ENCODE assay signal across 11 cellular contexts in the genomic region with DNA sequence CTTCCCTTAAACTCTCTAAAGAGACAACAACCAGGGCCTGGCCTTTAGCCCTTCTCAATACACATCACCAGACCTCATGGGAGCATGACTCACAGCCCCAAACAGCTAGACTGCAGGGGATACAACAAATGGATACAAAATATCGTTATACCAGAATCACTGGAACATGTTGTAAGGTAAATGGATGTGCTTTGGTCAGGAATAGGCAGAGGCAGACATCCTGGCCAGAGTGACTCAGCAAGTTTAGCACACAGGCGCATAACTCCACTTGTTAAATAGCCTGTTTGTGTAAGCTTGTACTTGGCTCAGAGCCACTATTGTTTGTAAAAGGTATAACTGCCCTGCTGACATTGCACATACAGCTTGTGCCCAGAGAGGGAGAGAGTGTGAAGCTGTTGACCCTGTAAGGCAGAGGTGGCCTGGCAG. TPM values are rescaled to one million over a fixed set of nuclear protein-coding genes. Genes with fewer than 3 reads are reported as not detected.
DNase-seq lines count a peak whose midpoint lies in the region; ATAC-seq, FAIRE-seq and TF ChIP-seq lines count a peak whose summit lies in the region.
"Had no signal": no experiment of that assay in that cellular context is flagged by ENCODE, and none has a peak within 500 bp of the region (broad histone marks: within the 10 kb centered on the region; RNA-seq: fewer than 3 reads in every experiment).

No MANE protein-coding gene starts in this region.

- H2AFZ ChIP-seq in HepG2 (ENCODE audit: low read length) = no peak overlapping the region

- H3K4me1 ChIP-seq in HepG2 (ENCODE audit: insufficient read depth, low read length) = 0 out of 2 replicates have a peak, but pooled peaks cover 7% of the 10 kb centered on the region
- no peaks in the 10 kb centered on the region for H3K4me1 ChIP-seq in right lobe of liver
- H3K4me1 ChIP-seq in prostate gland (replicated peaks) = peaks cover 4% of the 10 kb centered on the region

- H3K9me3 ChIP-seq in HepG2 (ENCODE audit: low read length) (no peaks in the 10 kb centered on the region), right lobe of liver (no peaks in the 10 kb centered on the region), prostate gland (no peaks in the 10 kb centered on the region)

- 93% methylated on average over 2 of the region's 2 CpGs for WGBS in HepG2 (ENCODE audit: low lambda C conversion rate)
- WGBS in right lobe of liver (ENCODE audit: insufficient coverage, low coverage, low lambda C conversion rate, missing lambda C conversion rate) = 60% methylated on average over 1 of the region's 2 CpGs
- WGBS in prostate gland = 76% methylated on average over 2 of the region's 2 CpGs

- CTCF ChIA-PET in HepG2 (lab: Yijun Ruan, JAX; ENCODE audit: low intra/inter-chr PET ratio, low total read pairs) = no interaction called here

- H3K27me3 ChIP-seq in HepG2 (ENCODE audit: control insufficient read depth in 1 of 2, insufficient read depth in 2 of 2, low read length in 2 of 2) = no peaks in the 10 kb centered on the region
- no peaks in the 10 kb centered on the region for H3K27me3 ChIP-seq in right lobe of liver
- no peaks in the 10 kb centered on the region for H3K27me3 ChIP-seq in prostate gland (replicated peaks; ENCODE audit: insufficient read depth)

- no peak overlapping the region for H3K9ac ChIP-seq in HepG2 (ENCODE audit: insufficient read depth, low read depth, low read length)

- ATAC-seq in HepG2 (peak; percentile 50), right lobe of liver (no peak), GM19324 (IDR thresholded peaks at IDR 0.05; ENCODE audit: low FRiP score, unreplicated experiment) (no peak)

- TF ChIP-seq RAD21 in HepG2 (CRISPR knock-in tag; IDR thresholded peaks at IDR 0.05) = no peak

- no peak overlapping the region for H3K4me2 ChIP-seq in HepG2 (ENCODE audit: low read depth, low read length)

- no peak overlapping the region for H3K4me3 ChIP-seq in HepG2 (replicated peaks in 1 of 3; ENCODE audit: insufficient read depth in 1 of 3, low read depth in 2 of 3, low read length in 3 of 3)
- H3K4me3 ChIP-seq in right lobe of liver = no peak overlapping the region
- no peak overlapping the region for H3K4me3 ChIP-seq in prostate gland

- BruUV-seq in HepG2 (replicated peaks; lab: Mats Ljungman, UMichigan) = no TSS peak

- DNase-seq in HepG2 (ENCODE audit: low spot score) = peak; percentile 37
- no peak for DNase-seq in right lobe of liver
- DNase-seq in T1000 (lab: John Stamatoyannopoulos, UW) = peak; percentile 17
- DNase-seq in fibroblast of the conjunctiva (ENCODE audit: low read depth) = peak; percentile 45
- DNase-seq in SKM-1 treated with dmso at 0.1 percent for 144 hours (lab: John Stamatoyannopoulos, UW; ENCODE audit: unreplicated experiment) = no peak
- DNase-seq in SIG-M5 (lab: John Stamatoyannopoulos, UW) = no peak
- no peak for DNase-seq in prostate gland (ENCODE audit: low spot score)
- DNase-seq: CD4-positive, CD25-positive, alpha-beta regulatory T cell; cerebellar nuclear complex; kidney glomerular epithelial cell had no signal

- H3K27ac ChIP-seq in HepG2 (ENCODE audit: extremely low read length, insufficient read depth, low read length) = peak overlapping the region; percentile 9
- H3K27ac ChIP-seq in right lobe of liver = no peak overlapping the region
- H3K27ac ChIP-seq in prostate gland = no peak overlapping the region

- no peaks in the 10 kb centered on the region for H4K20me1 ChIP-seq in HepG2 (ENCODE audit: insufficient read depth, low read length)

- POLR2A ChIA-PET in HepG2 (lab: Yijun Ruan, JAX) = no interaction called here

- no peaks in the 10 kb centered on the region for H3K79me2 ChIP-seq in HepG2 (ENCODE audit: insufficient read depth, low read length)

- peaks cover 1 to 11% of the 10 kb centered on the region in 2 experiments; a peak in 3 of 5 replicates for H3K36me3 ChIP-seq in HepG2 (replicated peaks in 1 of 2; ENCODE audit: control insufficient read depth in 1 of 2, insufficient read depth in 2 of 2, low read length in 2 of 2)
- H3K36me3 ChIP-seq in right lobe of liver = no peaks in the 10 kb centered on the region
- H3K36me3 ChIP-seq in prostate gland = no peaks in the 10 kb centered on the region

- FAIRE-seq in HepG2 (lab: Jason Lieb, UNC) = no peak

- intact Hi-C loops in HepG2 (cut with micrococcal nuclease; ENCODE audit: unreplicated experiment) = no loop called here
- intact Hi-C loops in right lobe of liver (cut with DNase I) = no loop called here
- intact Hi-C loops in prostate gland (cut with DNase I) = no loop called here

- TF ChIP-seq EP300 in HepG2 (IDR thresholded peaks at IDR 0.05; ENCODE audit: low read depth in 2 of 2, low read length in 2 of 2) (no peak), HepG2 (CRISPR knock-in tag; IDR thresholded peaks at IDR 0.05; ENCODE audit: borderline replicate concordance) (no peak)

- in situ Hi-C loops in HepG2 (cut with HindIII; ENCODE audit: extremely low pct_ligation_motif_present, low pct_unique_long_range_greater_than_20kb) = no loop called here

- TF ChIP-seq CTCF in HepG2 (CRISPR knock-in tag; IDR thresholded peaks at IDR 0.05) = no peak
- no peak for TF ChIP-seq CTCF in right lobe of liver (IDR thresholded peaks at IDR 0.05)
- TF ChIP-seq CTCF in prostate gland (IDR thresholded peaks at IDR 0.05) = no peak

- no peak for TF ChIP-seq POLR2A in HepG2 (IDR thresholded peaks at IDR 0.05; ENCODE audit: insufficient read depth in 1 of 2, low read depth in 2 of 2, low read length in 2 of 2)
- no peak for TF ChIP-seq POLR2A in right lobe of liver (IDR thresholded peaks at IDR 0.05)
- TF ChIP-seq POLR2A in prostate gland (IDR thresholded peaks at IDR 0.05) = no peak

TF ChIP-seq in HepG2, 621 proteins besides CTCF, POLR2A, EP300 and RAD21 (continues in another document):
- TF ChIP-seq ZSCAN31 (CRISPR knock-in tag; IDR thresholded peaks at IDR 0.05; ENCODE audit: low read depth) = peak; percentile 100
- TF ChIP-seq ZMYM2 (CRISPR knock-in tag; IDR thresholded peaks at IDR 0.05) = peak; percentile 49; the same call in 1 of the 2 replicates
- TF ChIP-seq MAFK (conservative IDR thresholded peaks at IDR 0.05 in 1 of 2, IDR thresholded peaks at IDR 0.05 in 1 of 2; ENCODE audit: low read length in 2 of 2) = peak; percentile 52 to 69

RNA-seq across cellular contexts. Expression of a gene that starts 18.3 kb away (rescaled TPM):
- total RNA-seq in HepG2 (2016; rRNA removed; fragmentation: Illumina TruSeq; extraction: Trizol) (76.4 and 125 TPM in 2 replicates), right lobe of liver (10 to 100 TPM in 2 of 6 experiments, 1 to 10 TPM in 4; 5.5 to 15.2 (median 8.1) TPM), prostate gland (100 to 1,000 TPM; 140 to 220 TPM)
- total RNA-seq in HepG2 (2016; cell fraction: cytosol; rRNA removed; fragmentation: Illumina TruSeq; extraction: Trizol; ENCODE audit: low read depth) = 136 and 156 TPM in 2 replicates
- total RNA-seq in HepG2 (2016; cell fraction: insoluble cytoplasmic fraction; rRNA removed; fragmentation: Illumina TruSeq; extraction: Trizol) = 75.1 and 131 TPM in 2 replicates
- total RNA-seq in HepG2 (2016; cell fraction: membrane; rRNA removed; fragmentation: Illumina TruSeq; extraction: Trizol) = 152 and 163 TPM in 2 replicates
- total RNA-seq in HepG2 (2016; cell fraction: nucleus; rRNA removed; fragmentation: Illumina TruSeq; extraction: Trizol) = 86.2 and 101 TPM in 2 replicates
- 142 and 155 TPM in 2 replicates for polyA plus RNA-seq in HepG2 (2011; rRNA removed)
- 174 and 226 TPM in 2 replicates for polyA plus RNA-seq in HepG2 (2011; cell fraction: cytosol; rRNA removed)
- 59.6 and 64.5 TPM in 2 replicates for polyA plus RNA-seq in HepG2 (2011; cell fraction: nucleus; rRNA removed)
- polyA plus RNA-seq in HepG2 (2012) = 60.4 and 68.2 TPM in 2 replicates
- polyA plus RNA-seq in HepG2 (2016; cell fraction: cytosol; fragmentation: Illumina TruSeq; extraction: Trizol; ENCODE audit: low read depth) = 123 and 154 TPM in 2 replicates
- 63.3 and 64.2 TPM in 2 replicates for polyA plus RNA-seq in HepG2 (2016; cell fraction: insoluble cytoplasmic fraction; fragmentation: Illumina TruSeq; extraction: Trizol; ENCODE audit: low read depth)
- polyA plus RNA-seq in HepG2 (2016; cell fraction: membrane; fragmentation: Illumina TruSeq; extraction: Trizol; ENCODE audit: low read depth) = 115 and 137 TPM in 2 replicates
- 123 and 140 TPM in 2 replicates for polyA plus RNA-seq in HepG2 (2016; cell fraction: nucleus; fragmentation: Illumina TruSeq; extraction: Trizol; ENCODE audit: insufficient read depth, low read depth)
- polyA minus RNA-seq in HepG2 (2011; rRNA and poly(A)+ RNA removed; ENCODE audit: low replicate concordance) = 133 and 139 TPM in 2 replicates
- 38.0 and 45.9 TPM in 2 replicates for polyA minus RNA-seq in HepG2 (2011; cell fraction: cytosol; rRNA and poly(A)+ RNA removed)
- 37.9 and 46.4 TPM in 2 replicates for polyA minus RNA-seq in HepG2 (2011; cell fraction: nucleus; rRNA and poly(A)+ RNA removed)

RNA-seq across cellular contexts. Expression of a gene that starts 46.7 kb away (rescaled TPM):
- not detected in 2 replicates for total RNA-seq in HepG2 (2016; rRNA removed; fragmentation: Illumina TruSeq; extraction: Trizol)
- not detected in 2 replicates for total RNA-seq in HepG2 (2016; cell fraction: cytosol; rRNA removed; fragmentation: Illumina TruSeq; extraction: Trizol; ENCODE audit: low read depth)
- not detected in 2 replicates for total RNA-seq in HepG2 (2016; cell fraction: insoluble cytoplasmic fraction; rRNA removed; fragmentation: Illumina TruSeq; extraction: Trizol)
- total RNA-seq in HepG2 (2016; cell fraction: membrane; rRNA removed; fragmentation: Illumina TruSeq; extraction: Trizol) = not detected in 2 replicates
- total RNA-seq in HepG2 (2016; cell fraction: nucleus; rRNA removed; fragmentation: Illumina TruSeq; extraction: Trizol) = not detected in 2 replicates
- polyA plus RNA-seq in HepG2 (2011; rRNA removed) = not detected in 2 replicates
- polyA plus RNA-seq in HepG2 (2011; cell fraction: cytosol; rRNA removed) = not detected in 2 replicates
- polyA plus RNA-seq in HepG2 (2011; cell fraction: nucleus; rRNA removed) = not detected in 2 replicates
- polyA plus RNA-seq in HepG2 (2012) = not detected in 2 replicates
- not detected in 2 replicates for polyA plus RNA-seq in HepG2 (2016; cell fraction: cytosol; fragmentation: Illumina TruSeq; extraction: Trizol; ENCODE audit: low read depth)
- not detected in 2 replicates for polyA plus RNA-seq in HepG2 (2016; cell fraction: insoluble cytoplasmic fraction; fragmentation: Illumina TruSeq; extraction: Trizol; ENCODE audit: low read depth)
- not detected in 2 replicates for polyA plus RNA-seq in HepG2 (2016; cell fraction: membrane; fragmentation: Illumina TruSeq; extraction: Trizol; ENCODE audit: low read depth)
- polyA plus RNA-seq in HepG2 (2016; cell fraction: nucleus; fragmentation: Illumina TruSeq; extraction: Trizol; ENCODE audit: insufficient read depth, low read depth) = not detected in 2 replicates
- not detected in 2 replicates for polyA minus RNA-seq in HepG2 (2011; rRNA and poly(A)+ RNA removed; ENCODE audit: low replicate concordance)
- polyA minus RNA-seq in HepG2 (2011; cell fraction: cytosol; rRNA and poly(A)+ RNA removed) = not detected in 2 replicates
- not detected in 2 replicates for polyA minus RNA-seq in HepG2 (2011; cell fraction: nucleus; rRNA and poly(A)+ RNA removed)
- not detected for total RNA-seq in right lobe of liver
- not detected for total RNA-seq in prostate gland
- total RNA-seq: CD4-positive, CD25-positive, alpha-beta regulatory T cell had no signal
- polyA plus RNA-seq: CD4-positive, CD25-positive, alpha-beta regulatory T cell had no signal

Comparison
In these comparisons a context has a peak if more than half of its experiments do, and no peak if none do; other contexts are left out.
1. DNase-seq: peak in HepG2 (single experiment), T1000 (single experiment) and fibroblast of the conjunctiva (single experiment); none in right lobe of liver (0 of 3), SKM-1 treated with dmso at 0.1 percent for 144 hours (single experiment), SIG-M5 (single experiment) and prostate gland (single experiment).
2. RNA of a gene that starts 18.3 kb away (total RNA-seq): 140 to 220 TPM in prostate gland and 75.1 to 163 TPM in HepG2; 5.5 to 15.2 TPM in right lobe of liver; every median in the first group is over 4 times any median in the second.